13 cellular contexts compared by ENCODE assay signal in genomic region chr18:1270081-1270480, GRCh38.
"Had no signal": no experiment of that assay in that cellular context is flagged by ENCODE, and none has a peak within 500 bp of the region (broad histone marks: within the 10 kb centered on the region; RNA-seq: fewer than 3 reads in every experiment).

No MANE protein-coding gene starts in this region.

- H3K9me3 ChIP-seq: lower lobe of right lung, right atrium auricular region had no signal

- H3K27me3 ChIP-seq: brain microvascular endothelial cell, right atrium auricular region had no signal

- FAIRE-seq: small intestine, urothelium cell line had no signal

- ATAC-seq: activated CD4-positive, CD25-positive, alpha-beta regulatory T cell treated with anti-CD3 and anti-CD28 coated beads, Interleukin-2, amount 50 U/mL, for 24 hours; lower lobe of right lung had no signal

- H3K4me1 ChIP-seq: lower lobe of right lung, right atrium auricular region had no signal

- DNase-seq: activated CD4-positive, alpha-beta T cell treated with anti-CD3 and anti-CD28 coated beads, Interleukin-2, amount 50 U/mL, for 4 hours; activated gamma-delta T cell; activated T-cell treated with anti-CD3 and anti-CD28 coated beads, Interleukin-2, amount 50 U/mL, for 48 hours; amygdala; brain microvascular endothelial cell; dermis blood vessel endothelial cell; erythroblast; kidney glomerular epithelial cell; lower lobe of right lung; small intestine had no signal

- H3K36me3 ChIP-seq: brain microvascular endothelial cell, lower lobe of right lung, right atrium auricular region had no signal

- H3K4me3 ChIP-seq: lower lobe of right lung, right atrium auricular region had no signal

- H3K27ac ChIP-seq: brain microvascular endothelial cell, lower lobe of right lung, right atrium auricular region had no signal
